Comparison of ENCODE assay signal across 8 cellular contexts in genomic region chr17:19753049-19753444, GRCh38. TPM values are rescaled to one million over a fixed set of nuclear protein-coding genes. Genes with fewer than 3 reads are reported as not detected.
DNase-seq lines count a peak whose midpoint lies in the region; ATAC-seq and TF ChIP-seq lines count a peak whose summit lies in the region.

No MANE protein-coding gene starts in this region.

- no peak for TF ChIP-seq POLR2A in body of pancreas (IDR thresholded peaks at IDR 0.05)
- peak in 1 of 4 donors; percentile 47 for TF ChIP-seq POLR2A in upper lobe of left lung (IDR thresholded peaks at IDR 0.05)

- TF ChIP-seq EP300 in upper lobe of left lung (IDR thresholded peaks at IDR 0.05), result peak in 1 of 4 donors; percentile 86

- peak; percentile 58 for ATAC-seq in body of pancreas
- peak; percentile 89 for ATAC-seq in left colon
- ATAC-seq in upper lobe of left lung (ENCODE audit: low FRiP score in 2 of 2), result peak; percentile 83 to 84
- ATAC-seq in GM21528 (IDR thresholded peaks at IDR 0.05; ENCODE audit: low FRiP score, unreplicated experiment), result no peak
- no peak for ATAC-seq in activated CD4-positive, CD25-positive, alpha-beta regulatory T cell treated with anti-CD3 and anti-CD28 coated beads, Interleukin-2, amount 50 U/mL, for 24 hours

- DNase-seq in AG08395 (ENCODE audit: low spot score), result peak; percentile 96
- peak; percentile 91 for DNase-seq in M059J (ENCODE audit: low read depth)
- peak in 3 of 4 donors; percentile 32 to 66 (median 40) for DNase-seq in body of pancreas
- DNase-seq in left colon, result peak; percentile 57 to 84
- peak in 1 of 2 donors; percentile 95 for DNase-seq in upper lobe of left lung
- DNase-seq in GM13976 (ENCODE audit: low spot score), result no peak

- H3K36me3 ChIP-seq in body of pancreas (replicated peaks in 1 of 2; ENCODE audit: insufficient read depth in 1 of 2, low read depth in 2 of 2) (no peaks in the 10 kb centered on the region), upper lobe of left lung (no peaks in the 10 kb centered on the region)

- H3K27me3 ChIP-seq in body of pancreas, result no peaks in the 10 kb centered on the region
- no peaks in the 10 kb centered on the region for H3K27me3 ChIP-seq in upper lobe of left lung

- H3K27ac ChIP-seq in body of pancreas, result no peak overlapping the region
- peak overlapping the region; percentile 67 to 79 (median 70) for H3K27ac ChIP-seq in upper lobe of left lung

- H3K4me3 ChIP-seq in body of pancreas (no peak overlapping the region), upper lobe of left lung (no peak overlapping the region)

- peaks cover 8% of the 10 kb centered on the region for H3K4me1 ChIP-seq in body of pancreas
- H3K4me1 ChIP-seq in upper lobe of left lung, result peaks cover 0 to 23% (median 14%) of the 10 kb centered on the region in 4 donors

- intact Hi-C loops in body of pancreas (cut with DNase I), result no loop called here
- intact Hi-C loops in left colon (cut with DNase I, micrococcal nuclease), result no loop called here

- in situ Hi-C loops in GM13976 (cut with MboI; ENCODE audit: low sequenced_read_pairs, unreplicated experiment), result no loop called here

- 60 to 80% methylated on average over 6 to 11 of the region's 11 CpGs for WGBS in body of pancreas, 2 donors
- 42 to 45% methylated on average over 10 to 11 of the region's 11 CpGs for WGBS in upper lobe of left lung, 2 donors

- H3K9me3 ChIP-seq in body of pancreas, result no peaks in the 10 kb centered on the region
- no peaks in the 10 kb centered on the region for H3K9me3 ChIP-seq in upper lobe of left lung

- no peak for TF ChIP-seq CTCF in body of pancreas (IDR thresholded peaks at IDR 0.05)
- no peak for TF ChIP-seq CTCF in upper lobe of left lung (IDR thresholded peaks at IDR 0.05)
- TF ChIP-seq CTCF in GM13976 (IDR thresholded peaks at IDR 0.05; ENCODE audit: borderline replicate concordance, control extremely low read depth, extremely low read depth, insufficient read depth, missing control alignments), result no peak

RNA-seq across cellular contexts. Expression of gene ALDH3A1, which starts 4.9 kb away (rescaled TPM):
- total RNA-seq in M059J (2014; rRNA removed; shearing (Covaris generic)), result not detected in 2 replicates
- 1 to 10 TPM in 1 of 2 donors, under 1 TPM in 1; 0.33 to 1.8 TPM for total RNA-seq in body of pancreas
- total RNA-seq in left colon, result 1 to 10 TPM; 2.1 to 8.4 TPM
- 10 to 100 TPM in 3 of 6 donors, 1 to 10 TPM in 3; 2.4 to 72.8 (median 9.1) TPM for total RNA-seq in upper lobe of left lung

RNA-seq across cellular contexts. Expression of gene SLC47A2, which starts 36.7 kb away (rescaled TPM):
- total RNA-seq in M059J (2014; rRNA removed; shearing (Covaris generic)), result not detected in 2 replicates
- under 1 TPM in 1 of 2 donors, not detected in 1; 0.26 TPM for total RNA-seq in body of pancreas
- total RNA-seq in left colon, result under 1 TPM; 0.14 to 0.40 TPM
- under 1 TPM in 1 of 6 donors, not detected in 5; 0.09 TPM for total RNA-seq in upper lobe of left lung

Comparison
In these comparisons a context has a peak if more than half of its experiments do, and no peak if none do; other contexts are left out.
1. ATAC-seq: peak in body of pancreas (single experiment), left colon (single experiment) and upper lobe of left lung (2 of 2); none in GM21528 (single experiment) and activated CD4-positive, CD25-positive, alpha-beta regulatory T cell treated with anti-CD3 and anti-CD28 coated beads, Interleukin-2, amount 50 U/mL, for 24 hours (0 of 2).
2. H3K27ac ChIP-seq: peak in upper lobe of left lung (4 of 4); none in body of pancreas (0 of 4).